Comparison of ENCODE assay signal across 9 cellular contexts in genomic region chr10:66292456-66292855, GRCh38.
"Had no signal": no experiment of that assay in that cellular context is flagged by ENCODE, and none has a peak within 500 bp of the region (broad histone marks: within the 10 kb centered on the region; RNA-seq: fewer than 3 reads in every experiment).

No MANE protein-coding gene starts in this region.

- H3K9ac ChIP-seq: GM23248, KMS-11 had no signal

- H3K27ac ChIP-seq: GM23248, KMS-11 had no signal

- H3K9me3 ChIP-seq: HAP-1 had no signal

- ATAC-seq: HCT116 had no signal

- DNase-seq: GM23248, GOT3, H7, Karpas-422, KBM-7 had no signal

- H2AFZ ChIP-seq: GM23248 had no signal

- H3K36me3 ChIP-seq: HAP-1 had no signal

- H3K4me3 ChIP-seq: GM23248, HAP-1 had no signal

- FAIRE-seq: HTR-8/SVneo had no signal

- H3K4me1 ChIP-seq: HAP-1 had no signal

- H3K4me2 ChIP-seq: KMS-11 had no signal
